8 cellular contexts compared by ENCODE assay signal in the genomic region with DNA sequence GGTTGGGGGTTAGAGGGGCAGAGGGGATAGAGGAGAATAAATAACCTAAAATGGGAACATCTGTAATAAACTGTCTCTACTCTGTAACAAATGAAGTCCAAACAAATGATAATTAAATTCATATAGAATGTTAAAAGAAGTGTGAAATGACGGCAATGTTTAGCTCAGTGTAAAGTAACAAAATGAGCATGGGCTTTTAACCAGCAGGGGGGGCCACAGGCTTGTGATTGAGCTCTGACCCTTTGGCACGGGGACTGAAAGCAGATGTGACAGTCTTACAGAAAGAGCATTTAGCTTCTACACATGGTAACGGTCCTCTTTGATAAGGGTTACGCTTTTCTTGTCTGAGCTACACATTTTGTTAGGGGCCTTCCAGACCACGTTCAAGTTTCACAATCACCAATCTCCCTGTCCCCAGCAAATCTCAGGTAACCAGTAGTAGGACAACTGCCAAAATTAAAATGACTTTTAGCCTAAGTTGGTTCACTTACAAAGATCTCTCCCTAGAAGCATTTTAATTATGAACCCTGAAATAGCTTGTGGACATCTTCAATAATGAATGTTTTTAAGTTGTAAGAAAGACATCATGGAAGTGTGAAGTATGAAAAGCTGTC.
DNase-seq lines count a peak whose midpoint lies in the region; ATAC-seq and TF ChIP-seq lines count a peak whose summit lies in the region.

No MANE protein-coding gene starts in this region.

- H3K9me3 ChIP-seq in ovary (no peaks in the 10 kb centered on the region), gastroesophageal sphincter (no peaks in the 10 kb centered on the region)

- intact Hi-C loops in ovary (cut with DNase I): no loop called here

- TF ChIP-seq CTCF in foreskin keratinocyte (conservative IDR thresholded peaks at IDR 0.05) (peak; percentile 74), ovary (IDR thresholded peaks at IDR 0.05) (no peak), gastroesophageal sphincter (IDR thresholded peaks at IDR 0.05) (peak in 2 of 4 experiments; percentile 28 to 55)

- H3K27me3 ChIP-seq in foreskin keratinocyte (peaks cover 4% of the 10 kb centered on the region), ovary (no peaks in the 10 kb centered on the region), gastroesophageal sphincter (no peaks in the 10 kb centered on the region)

- H3K4me3 ChIP-seq in ovary: no peak overlapping the region
- H3K4me3 ChIP-seq in gastroesophageal sphincter: no peak overlapping the region

- H3K4me1 ChIP-seq in foreskin keratinocyte (no peaks in the 10 kb centered on the region), ovary (ENCODE audit: insufficient read depth) (no peaks in the 10 kb centered on the region), gastroesophageal sphincter (no peaks in the 10 kb centered on the region)

- ATAC-seq in GM19328 (IDR thresholded peaks at IDR 0.05; ENCODE audit: unreplicated experiment): peak; percentile 60
- ATAC-seq in HG03558 (IDR thresholded peaks at IDR 0.05; ENCODE audit: extremely low read depth, unreplicated experiment): peak; percentile 68
- ATAC-seq in foreskin keratinocyte: peak; percentile 69
- no peak for ATAC-seq in gastroesophageal sphincter

- TF ChIP-seq EP300 in ovary (IDR thresholded peaks at IDR 0.05) (no peak), gastroesophageal sphincter (IDR thresholded peaks at IDR 0.05) (no peak)

- H3K36me3 ChIP-seq in ovary (no peaks in the 10 kb centered on the region), gastroesophageal sphincter (no peaks in the 10 kb centered on the region)

- peak; percentile 79 for DNase-seq in COR-L47 (lab: John Stamatoyannopoulos, UW)
- DNase-seq in NCI-H82 treated with DMSO at 0.1 percent for 48 hours (lab: John Stamatoyannopoulos, UW; ENCODE audit: unreplicated experiment): peak; percentile 53
- peak; percentile 16 for DNase-seq in activated T-cell treated with anti-CD3 and anti-CD28 coated beads for 24 hours (ENCODE audit: low read depth)
- DNase-seq in foreskin keratinocyte: peak in 1 of 2 donors; percentile 4
- peak in 4 of 5 donors; percentile 14 to 50 (median 26) for DNase-seq in ovary

- TF ChIP-seq POLR2A in ovary (IDR thresholded peaks at IDR 0.05): no peak
- TF ChIP-seq POLR2A in gastroesophageal sphincter (IDR thresholded peaks at IDR 0.05): no peak

- H3K27ac ChIP-seq in foreskin keratinocyte (no peak overlapping the region), ovary (no peak overlapping the region), gastroesophageal sphincter (no peak overlapping the region)

- WGBS in ovary, 3 donors: 27 to 32% (median 27%) methylated on average over 5 of the region's 5 CpGs
- 14 to 25% methylated on average over 3 to 5 of the region's 5 CpGs for WGBS in gastroesophageal sphincter (ENCODE audit: low coverage in 1 of 2), 2 donors
